20 cellular contexts compared by ENCODE assay signal in the genomic region with DNA sequence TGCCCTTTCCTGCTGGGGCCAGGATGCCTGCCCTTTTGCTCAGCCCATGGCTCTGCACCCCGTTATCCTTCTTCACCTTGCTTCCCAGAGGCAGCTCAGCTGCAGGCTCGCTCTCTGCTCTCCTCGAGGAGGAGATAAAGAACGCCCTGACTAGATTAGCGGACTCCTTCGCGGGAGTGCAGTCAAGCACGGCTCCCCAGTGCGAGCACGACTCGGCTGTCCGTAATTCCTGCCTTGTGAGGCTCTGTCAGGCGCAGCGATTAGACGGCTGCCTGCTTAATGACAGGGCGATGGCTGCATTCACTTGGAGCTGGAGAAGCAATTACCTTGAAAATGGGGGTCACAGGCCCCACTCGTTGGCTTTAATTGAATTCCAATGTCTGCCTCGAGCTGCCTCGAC. TPM values are rescaled to one million over a fixed set of nuclear protein-coding genes. Genes with fewer than 3 reads are reported as not detected.
DNase-seq lines count a peak whose midpoint lies in the region; ATAC-seq and TF ChIP-seq lines count a peak whose summit lies in the region.
"Had no signal": no experiment of that assay in that cellular context is flagged by ENCODE, and none has a peak within 500 bp of the region (broad histone marks: within the 10 kb centered on the region; RNA-seq: fewer than 3 reads in every experiment).

No MANE protein-coding gene starts in this region.

- peak overlapping the region in 8 of 11 experiments; percentile 3 to 71 (median 43); a peak in 16 of 22 replicates for H3K4me2 ChIP-seq in BLaER1 treated with 17β-estradiol and CSF1 and Interleukin-3, amounts not matched to agents 10 nM and 100 nM

- H3K27ac ChIP-seq in BLaER1 treated with 17β-estradiol and CSF1 and Interleukin-3, amounts not matched to agents 10 nM and 100 nM = no peak overlapping the region
- peak overlapping the region; percentile 48; the same call in 1 of the 2 replicates for H3K27ac ChIP-seq in WERI-Rb-1
- H3K27ac ChIP-seq: HL-60 had no signal

- no peak overlapping the region for H3K4me3 ChIP-seq in BLaER1 treated with 17β-estradiol and CSF1 and Interleukin-3, amounts not matched to agents 10 nM and 100 nM
- H3K4me3 ChIP-seq in WERI-Rb-1 (ENCODE audit: low read depth, low read length) (no peak overlapping the region), retinal pigment epithelial cell (ENCODE audit: low read length) (no peak overlapping the region)

- peak overlapping the region in 4 of 8 donors; percentile 31 to 74 (median 48) for H3K4me3 Mint-ChIP-seq in naive B cell
- H3K4me3 Mint-ChIP-seq: CD14-positive monocyte, H9 had no signal

- H3K27me3 Mint-ChIP-seq in naive B cell = no peaks in the 10 kb centered on the region

- H3K4me1 Mint-ChIP-seq in naive B cell = peaks cover 56 to 59% (median 58%) of the 10 kb centered on the region in 3 donors

- no peaks in the 10 kb centered on the region for H3K9me3 Mint-ChIP-seq in naive B cell
- H3K9me3 Mint-ChIP-seq: H9 had no signal

- H3K4me1 ChIP-seq in BLaER1 treated with 17β-estradiol and CSF1 and Interleukin-3, amounts not matched to agents 10 nM and 100 nM = peaks cover 0 to 12% (median 11%) of the 10 kb centered on the region in 10 experiments; a peak in 12 of 20 replicates

- DNase-seq in WERI-Rb-1 = peak; percentile 87
- DNase-seq in naive B cell = no peak
- DNase-seq in retinal pigment epithelial cell (ENCODE audit: low read depth) = peak; percentile 62
- DNase-seq in HuH-7.5 (ENCODE audit: low spot score) = no peak
- DNase-seq in LoVo (ENCODE audit: low spot score) = no peak
- no peak for DNase-seq in stimulated activated CD4-positive, alpha-beta T cell treated with anti-CD3 and anti-CD28 coated beads, Interleukin-4, amount 100 ng/mL, for 1 hour
- DNase-seq: DMS79 treated with DMSO at 0.1 percent for 48 hours, H9, Kasumi-1, MM.1S, NCI-H1092, NCI-H1436 treated with DMSO at 0.1 percent for 48 hours, NCI-H2029 treated with DMSO at 0.1 percent for 48 hours, NCI-H510A treated with DMSO at 0.1 percent for 48 hours, NCI-H774, RPMI8226, SIG-M5 had no signal

- no peak overlapping the region for H3K9ac ChIP-seq in BLaER1 treated with 17β-estradiol and CSF1 and Interleukin-3, amounts not matched to agents 10 nM and 100 nM

- peak; percentile 30 to 37 for ATAC-seq in naive B cell (ENCODE audit: low read depth in 2 of 2)

- peak overlapping the region in 3 of 6 donors; percentile 28 to 81 (median 79) for H3K27ac Mint-ChIP-seq in naive B cell

- H3K36me3 ChIP-seq in BLaER1 treated with 17β-estradiol and CSF1 and Interleukin-3, amounts not matched to agents 10 nM and 100 nM = peaks cover 0 to 100% (median 0%) of the 10 kb centered on the region in 11 experiments; a peak in 8 of 22 replicates
- H3K36me3 ChIP-seq in WERI-Rb-1 = peaks cover 100% of the 10 kb centered on the region

- H4K20me1 ChIP-seq in BLaER1 treated with 17β-estradiol and CSF1 and Interleukin-3, amounts not matched to agents 10 nM and 100 nM = peaks cover 0 to 100% (median 10%) of the 10 kb centered on the region in 11 experiments; a peak in 14 of 22 replicates

- H3K9me3 ChIP-seq in BLaER1 treated with 17β-estradiol and CSF1 and Interleukin-3, amounts not matched to agents 10 nM and 100 nM (replicated peaks in 1 of 11) = no peaks in the 10 kb centered on the region
- H3K9me3 ChIP-seq in WERI-Rb-1 (ENCODE audit: severe bottlenecking) = no peaks in the 10 kb centered on the region

- peaks cover 37 to 75% of the 10 kb centered on the region in 2 donors for H3K36me3 Mint-ChIP-seq in naive B cell

- TF ChIP-seq CTCF in WERI-Rb-1 (IDR thresholded peaks at IDR 0.05; ENCODE audit: low read depth, low read length) = no peak
- no peak for TF ChIP-seq CTCF in retinal pigment epithelial cell (conservative IDR thresholded peaks at IDR 0.05; ENCODE audit: low read depth, low read length)

- peaks cover 5 to 50% (median 23%) of the 10 kb centered on the region in 11 experiments; a peak in 17 of 22 replicates for H3K27me3 ChIP-seq in BLaER1 treated with 17β-estradiol and CSF1 and Interleukin-3, amounts not matched to agents 10 nM and 100 nM
- no peaks in the 10 kb centered on the region for H3K27me3 ChIP-seq in WERI-Rb-1 (ENCODE audit: insufficient read depth, low read depth, severe bottlenecking)

RNA-seq across cellular contexts. Expression of gene TLE3, which starts 25.9 kb away (rescaled TPM):
- polyA plus RNA-seq in naive B cell (ENCODE audit: low read depth in 6 of 6) = 10 to 100 TPM in 5 of 6 donors, under 1 TPM in 1; 0.40 to 37.9 (median 15.8) TPM

Comparison
In these comparisons a context has a peak if more than half of its experiments do, and no peak if none do; other contexts are left out.
1. DNase-seq: peak in WERI-Rb-1 (single experiment) and retinal pigment epithelial cell (single experiment); none in naive B cell (single experiment), HuH-7.5 (single experiment), LoVo (single experiment) and stimulated activated CD4-positive, alpha-beta T cell treated with anti-CD3 and anti-CD28 coated beads, Interleukin-4, amount 100 ng/mL, for 1 hour (single experiment).